Comparison of ENCODE assay signal across 9 cellular contexts in the genomic region with DNA sequence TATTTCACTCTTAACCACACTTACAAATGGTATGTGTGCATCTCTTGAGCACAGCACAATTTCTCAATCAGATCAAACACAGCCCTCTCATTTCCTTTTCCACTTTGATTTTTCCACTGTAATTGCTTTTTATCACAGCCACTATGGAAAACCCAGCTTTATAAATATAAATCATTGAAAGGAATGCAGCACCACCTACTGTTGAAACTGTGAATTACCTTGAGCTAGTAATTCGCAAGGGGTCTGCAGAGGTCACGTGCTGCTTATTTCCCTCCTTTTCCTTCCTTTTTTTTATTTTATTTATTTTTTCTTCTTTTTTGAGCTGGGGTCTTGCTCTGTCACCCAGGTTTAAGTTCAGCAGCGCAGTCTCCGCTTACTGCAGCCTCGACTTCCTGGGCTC.
DNase-seq lines count a peak whose midpoint lies in the region; ATAC-seq and TF ChIP-seq lines count a peak whose summit lies in the region.
"Had no signal": no experiment of that assay in that cellular context is flagged by ENCODE, and none has a peak within 500 bp of the region (broad histone marks: within the 10 kb centered on the region; RNA-seq: fewer than 3 reads in every experiment).

No MANE protein-coding gene starts in this region.

- ATAC-seq in IMR-90 (ENCODE audit: low read depth) (peak; percentile 14; the same call in 1 of the 2 replicates), HG02840 (IDR thresholded peaks at IDR 0.05; ENCODE audit: low FRiP score, unreplicated experiment) (no peak), HG03439 (IDR thresholded peaks at IDR 0.05; ENCODE audit: unreplicated experiment) (no peak)

- H3K4ac ChIP-seq in IMR-90 (ENCODE audit: low read depth, low read length) = no peak overlapping the region

- H2BK5ac ChIP-seq in IMR-90 (ENCODE audit: low read depth, low read length, poor library complexity, severe bottlenecking) = no peak overlapping the region

- H4K91ac ChIP-seq in IMR-90 (ENCODE audit: insufficient read depth, low read depth, low read length) = no peak overlapping the region

- H3K4me3 ChIP-seq in Caco-2 (ENCODE audit: low read depth, low read length) (no peak overlapping the region), IMR-90 (ENCODE audit: insufficient read depth, low read depth, low read length) (no peak overlapping the region), WERI-Rb-1 (ENCODE audit: low read depth, low read length) (no peak overlapping the region), liver (ENCODE audit: low read depth in 1 of 3, low read length in 3 of 3) (no peak overlapping the region)

- H3K36me3 Mint-ChIP-seq in Caco-2 (ENCODE audit: insufficient read depth, unreplicated experiment) = no peaks in the 10 kb centered on the region

- BruUV-seq in Caco-2 (replicated peaks; lab: Mats Ljungman, UMichigan) (no TSS peak), IMR-90 (replicated peaks; lab: Mats Ljungman, UMichigan) (no TSS peak)

- no peak overlapping the region for H2BK20ac ChIP-seq in IMR-90 (ENCODE audit: low read depth, low read length)

- H3K9me3 ChIP-seq in Caco-2 (no peaks in the 10 kb centered on the region), IMR-90 (ENCODE audit: control insufficient read depth, insufficient read depth, low read length) (no peaks in the 10 kb centered on the region), WERI-Rb-1 (ENCODE audit: severe bottlenecking) (no peaks in the 10 kb centered on the region), liver (ENCODE audit: control insufficient read depth in 4 of 4, low read length in 3 of 4) (no peaks in the 10 kb centered on the region)

- no peaks in the 10 kb centered on the region for H3K4me1 ChIP-seq in Caco-2
- peaks cover 4% of the 10 kb centered on the region for H3K4me1 ChIP-seq in IMR-90 (ENCODE audit: control insufficient read depth, insufficient read depth, low read length)
- H3K4me1 ChIP-seq in liver (ENCODE audit: control insufficient read depth in 4 of 4, insufficient read depth in 4 of 4, low read length in 3 of 4) = peaks cover 0 to 3% (median 0%) of the 10 kb centered on the region in 4 donors

- H3K27ac ChIP-seq in IMR-90 (ENCODE audit: insufficient read depth, low read length) (no peak overlapping the region), WERI-Rb-1 (no peak overlapping the region), liver (ENCODE audit: low read depth in 1 of 2, low read length in 2 of 2) (no peak overlapping the region)

- H3K27me3 ChIP-seq in Caco-2 (replicated peaks; ENCODE audit: control insufficient read depth, insufficient read depth, low read length) = no peaks in the 10 kb centered on the region
- no peaks in the 10 kb centered on the region for H3K27me3 ChIP-seq in IMR-90 (ENCODE audit: control insufficient read depth, insufficient read depth, low read length)
- H3K27me3 ChIP-seq in WERI-Rb-1 (ENCODE audit: insufficient read depth, low read depth, severe bottlenecking) = no peaks in the 10 kb centered on the region
- H3K27me3 ChIP-seq in liver (ENCODE audit: control insufficient read depth in 4 of 4, insufficient read depth in 4 of 4, low read length in 3 of 4) = peaks cover 0 to 6% (median 0%) of the 10 kb centered on the region in 4 donors

- H2BK120ac ChIP-seq in IMR-90 (ENCODE audit: low read depth, low read length) = no peak overlapping the region

- H4K20me1 ChIP-seq in IMR-90 (ENCODE audit: insufficient read depth, low read length) = no peaks in the 10 kb centered on the region

- intact Hi-C loops in Caco-2 (cut with micrococcal nuclease; ENCODE audit: unreplicated experiment) = loop anchor here (1.0 to 2.0 kb wide), 2 partner anchors 33 to 870 kb away; no protein-coding TSS in a partner anchor
- intact Hi-C loops in IMR-90 (cut with micrococcal nuclease) = no loop called here

- no peak overlapping the region for H3K14ac ChIP-seq in IMR-90 (replicated peaks; ENCODE audit: low read depth, low read length)

- POLR2A ChIA-PET in Caco-2 (lab: Charles Lee) (no interaction called here), IMR-90 (lab: Charles Lee; ENCODE audit: unreplicated experiment) (interaction anchor here (0.5 kb wide), 1 partner anchor 37 kb away, joined by 3 read pairs; no protein-coding TSS in a partner anchor)

- no peak overlapping the region for H3K56ac ChIP-seq in IMR-90 (ENCODE audit: extremely low read depth, insufficient read depth, low read length)

- H3K36me3 ChIP-seq in Caco-2 (ENCODE audit: control insufficient read depth, insufficient read depth, low read length) = no peaks in the 10 kb centered on the region
- H3K36me3 ChIP-seq in IMR-90 (ENCODE audit: control insufficient read depth, insufficient read depth, low read length) = peaks cover 6% of the 10 kb centered on the region
- H3K36me3 ChIP-seq in WERI-Rb-1 = no peaks in the 10 kb centered on the region
- no peaks in the 10 kb centered on the region for H3K36me3 ChIP-seq in liver (ENCODE audit: control insufficient read depth in 4 of 4, insufficient read depth in 3 of 4, low read depth in 1 of 4, low read length in 3 of 4)

- no peak overlapping the region for H2AK5ac ChIP-seq in IMR-90 (ENCODE audit: low read depth, low read length)

- peaks cover 11 to 22% of the 10 kb centered on the region in 2 experiments for H3K79me1 ChIP-seq in IMR-90 (ENCODE audit: low read depth in 1 of 2, low read length in 2 of 2)

- H3K9ac ChIP-seq in IMR-90 (ENCODE audit: low read depth, low read length) (no peak overlapping the region), liver (ENCODE audit: low read depth in 1 of 2, low read length in 2 of 2) (no peak overlapping the region)

- no peaks in the 10 kb centered on the region; the same call in 1 of the 2 replicates for H3K9me1 ChIP-seq in IMR-90 (ENCODE audit: insufficient read depth, low read length)

- H3K27me3 Mint-ChIP-seq in Caco-2 (ENCODE audit: insufficient read depth, unreplicated experiment) = no peaks in the 10 kb centered on the region

- H3K23ac ChIP-seq in IMR-90 (ENCODE audit: low read depth, low read length) = no peak overlapping the region

- H3K4me3 Mint-ChIP-seq in Caco-2 (ENCODE audit: unreplicated experiment) = no peak overlapping the region

- H4K5ac ChIP-seq in IMR-90 (ENCODE audit: low read depth, low read length) = no peak overlapping the region

- H3K18ac ChIP-seq in IMR-90 (ENCODE audit: low read depth, low read length) = no peak overlapping the region

- DNase-seq in Caco-2 (peak in 1 of 2 experiments; percentile 20), IMR-90 (peak; percentile 22), WERI-Rb-1 (no peak), NCI-H1436 (lab: John Stamatoyannopoulos, UW) (no peak), NCI-H2171 (lab: John Stamatoyannopoulos, UW) (no peak)
- DNase-seq: activated CD4-positive, CD25-positive, alpha-beta regulatory T cell treated with anti-CD3 and anti-CD28 coated beads, Interleukin-2, amount 50 U/mL, for 72 hours had no signal

- TF ChIP-seq POLR2A in IMR-90 (IDR thresholded peaks at IDR 0.05; ENCODE audit: low read depth, low read length) = no peak

- H3K9me3 Mint-ChIP-seq in Caco-2 (ENCODE audit: unreplicated experiment) = no peaks in the 10 kb centered on the region

- 95% methylated on average over 3 of the region's 5 CpGs; no CpG with 5 or more reads in 1 of the 2 experiments for WGBS in IMR-90 (ENCODE audit: extremely low coverage in 2 of 2, insufficient read length in 1 of 2), 2 experiments
- 87% methylated on average over 5 of the region's 5 CpGs for WGBS in liver

- no peak overlapping the region for H2AFZ ChIP-seq in IMR-90 (replicated peaks; ENCODE audit: low read length, poor library complexity)

- no peak overlapping the region for H2BK15ac ChIP-seq in IMR-90 (ENCODE audit: low read depth, low read length)

- dilution Hi-C loops in IMR-90 (cut with HindIII; ENCODE audit: low sequenced_read_pairs, unreplicated experiment) = no loop called here

- no peak overlapping the region for H2AK9ac ChIP-seq in IMR-90 (replicated peaks; ENCODE audit: low read depth, low read length, poor library complexity)

- no peaks in the 10 kb centered on the region for H3K4me1 Mint-ChIP-seq in Caco-2 (ENCODE audit: low read depth, unreplicated experiment)

- TF ChIP-seq RAD21 in IMR-90 (IDR thresholded peaks at IDR 0.05; ENCODE audit: low read length) (peak; percentile 59), liver (IDR thresholded peaks at IDR 0.05) (peak; percentile 50 to 72)

- CTCF ChIA-PET in Caco-2 (lab: Charles Lee) (interaction anchor here (0.8 to 1.1 kb wide), 3 partner anchors 33 to 466 kb away, joined by 3 to 12 read pairs (median 4); no protein-coding TSS in a partner anchor), IMR-90 (lab: Yijun Ruan, JAX) (interaction anchor here (0.6 to 3.2 kb wide), 7 partner anchors 10 to 1228 kb away, joined by 3 to 18 read pairs (median 3); no protein-coding TSS in a partner anchor)

- in situ Hi-C loops in IMR-90 (cut with MboI; ENCODE audit: low sequenced_read_pairs) = loop anchor here (25.0 kb wide), 1 partner anchor 1233 kb away; no protein-coding TSS in a partner anchor

- TF ChIP-seq CTCF in Caco-2 (IDR thresholded peaks at IDR 0.05; ENCODE audit: insufficient read depth in 1 of 2, low read depth in 1 of 2, low read length in 1 of 2, severe bottlenecking in 1 of 2, unreplicated experiment in 1 of 2) (peak; percentile 45 to 73), IMR-90 (conservative IDR thresholded peaks at IDR 0.05; ENCODE audit: low read depth, low read length) (peak; percentile 44), WERI-Rb-1 (IDR thresholded peaks at IDR 0.05; ENCODE audit: low read depth, low read length) (peak; percentile 52), liver (IDR thresholded peaks at IDR 0.05; ENCODE audit: low read depth, low read length, missing input control) (peak; percentile 38)

- H3K4me2 ChIP-seq in IMR-90 (ENCODE audit: low read depth, low read length) = no peak overlapping the region

- H3K27ac Mint-ChIP-seq in Caco-2 (ENCODE audit: unreplicated experiment) = no peak overlapping the region

- H4K8ac ChIP-seq in IMR-90 (ENCODE audit: low read depth in 2 of 2, low read length in 2 of 2) = no peak overlapping the region

TF ChIP-seq in liver, 16 proteins besides CTCF, POLR2A, EP300 and RAD21 (continues in another document):
- no peak for TF ChIP-seq EGR1 (IDR thresholded peaks at IDR 0.05; ENCODE audit: low read depth in 2 of 2)
- no peak for TF ChIP-seq YY1 (IDR thresholded peaks at IDR 0.05)
- no peak for TF ChIP-seq NR2F2 (IDR thresholded peaks at IDR 0.05)
- TF ChIP-seq, protein P1, sequence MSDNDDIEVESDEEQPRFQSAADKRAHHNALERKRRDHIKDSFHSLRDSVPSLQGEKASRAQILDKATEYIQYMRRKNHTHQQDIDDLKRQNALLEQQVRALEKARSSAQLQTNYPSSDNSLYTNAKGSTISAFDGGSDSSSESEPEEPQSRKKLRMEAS (IDR thresholded peaks at IDR 0.05) = no peak
- TF ChIP-seq TAF1 (conservative IDR thresholded peaks at IDR 0.05) = no peak
- no peak for TF ChIP-seq HNF4A (conservative IDR thresholded peaks at IDR 0.05)
- TF ChIP-seq FOXA2 (IDR thresholded peaks at IDR 0.05) = no peak
